ENCODE assay signal across 21 cellular contexts in the genomic region with DNA sequence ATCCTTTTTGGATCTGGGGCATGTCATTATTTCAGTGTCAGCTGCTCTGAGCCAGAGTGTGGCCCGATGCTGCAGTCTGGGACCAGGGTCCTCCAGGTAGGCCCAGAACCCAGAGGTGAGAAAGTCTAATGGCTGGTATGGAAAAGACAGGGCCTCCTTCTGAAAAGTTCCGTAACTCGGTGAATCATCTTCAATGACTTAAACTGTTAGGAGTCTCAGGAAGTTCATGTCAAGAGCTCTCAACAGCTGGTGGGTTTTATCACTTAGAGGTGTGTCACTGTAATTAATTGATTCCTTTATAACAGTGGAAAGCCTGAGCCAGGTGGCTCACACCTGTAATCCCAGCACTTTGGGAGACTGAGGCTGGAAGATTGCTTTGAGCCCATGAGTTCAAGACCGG. TPM values are rescaled to one million over a fixed set of nuclear protein-coding genes. Genes with fewer than 3 reads are reported as not detected.
DNase-seq lines count a peak whose midpoint lies in the region; ATAC-seq, FAIRE-seq and TF ChIP-seq lines count a peak whose summit lies in the region.
"Had no signal": no experiment of that assay in that cellular context is flagged by ENCODE, and none has a peak within 500 bp of the region (broad histone marks: within the 10 kb centered on the region; RNA-seq: fewer than 3 reads in every experiment).

No MANE protein-coding gene starts in this region.

- no peak overlapping the region for H2BK5ac ChIP-seq in IMR-90 (ENCODE audit: low read depth, low read length, poor library complexity, severe bottlenecking)
- no peak overlapping the region for H2BK5ac ChIP-seq in trophoblast cell (ENCODE audit: low read depth, low read length, poor library complexity)

- no peak overlapping the region for H3K56ac ChIP-seq in IMR-90 (ENCODE audit: extremely low read depth, insufficient read depth, low read length)

- no peak for TF ChIP-seq RAD21 in IMR-90 (IDR thresholded peaks at IDR 0.05; ENCODE audit: low read length)

- H2AK5ac ChIP-seq in IMR-90 (ENCODE audit: low read depth, low read length) (no peak overlapping the region), trophoblast cell (ENCODE audit: low read length) (no peak overlapping the region)

- no peak overlapping the region for H4K5ac ChIP-seq in IMR-90 (ENCODE audit: low read depth, low read length)

- no peak overlapping the region for H3K27ac Mint-ChIP-seq in astrocyte (ENCODE audit: unreplicated experiment)
- no peak overlapping the region for H3K27ac Mint-ChIP-seq in activated T-cell treated with anti-CD3 and anti-CD28 coated beads, Interleukin-2, amount 50 U/mL, for 24 hours

- peaks cover 10% of the 10 kb centered on the region for H3K4me1 Mint-ChIP-seq in astrocyte (ENCODE audit: low read depth, unreplicated experiment)
- H3K4me1 Mint-ChIP-seq in activated T-cell treated with anti-CD3 and anti-CD28 coated beads, Interleukin-2, amount 50 U/mL, for 24 hours (ENCODE audit: low read depth): peaks cover 11% of the 10 kb centered on the region

- H3K4me2 ChIP-seq in IMR-90 (ENCODE audit: low read depth, low read length) (no peak overlapping the region), astrocyte (ENCODE audit: low read length) (no peak overlapping the region), trophoblast cell (ENCODE audit: low read length) (no peak overlapping the region)

- TF ChIP-seq CTCF in IMR-90 (conservative IDR thresholded peaks at IDR 0.05; ENCODE audit: low read depth, low read length) (no peak), astrocyte (IDR thresholded peaks at IDR 0.05; ENCODE audit: insufficient read depth, low read depth, low read length) (no peak), fibroblast of mammary gland (conservative IDR thresholded peaks at IDR 0.05; ENCODE audit: control insufficient read depth, insufficient read depth, low read depth, low read length) (no peak), WERI-Rb-1 (IDR thresholded peaks at IDR 0.05; ENCODE audit: low read depth, low read length) (no peak)

- WGBS in IMR-90 (ENCODE audit: extremely low coverage in 2 of 2, insufficient read length in 1 of 2), 2 experiments: 80% methylated on average over 1 of the region's 4 CpGs; no CpG with 5 or more reads in 1 of the 2 experiments
- no CpG with 5 or more reads among the region's 4 CpGs for WGBS in trophoblast cell (ENCODE audit: extremely low coverage, insufficient coverage, insufficient read length)

- 0 out of 4 replicates have a peak overlapping the region, but pooled peaks of 1 of the 2 experiments have one; percentile 40 for H4K8ac ChIP-seq in IMR-90 (ENCODE audit: low read depth in 2 of 2, low read length in 2 of 2)
- no peak overlapping the region for H4K8ac ChIP-seq in trophoblast cell (ENCODE audit: low read depth, low read length)

- no peak overlapping the region for H2AK9ac ChIP-seq in IMR-90 (replicated peaks; ENCODE audit: low read depth, low read length, poor library complexity)

- peak overlapping the region; percentile 70; the same call in 1 of the 2 replicates for H2BK20ac ChIP-seq in IMR-90 (ENCODE audit: low read depth, low read length)

- H2BK120ac ChIP-seq in IMR-90 (ENCODE audit: low read depth, low read length) (peak overlapping the region; percentile 62; the same call in 1 of the 2 replicates), trophoblast cell (ENCODE audit: insufficient read depth, low read length, poor library complexity) (no peak overlapping the region)

- H3K79me2 ChIP-seq in astrocyte (ENCODE audit: insufficient read depth, low read length) (no peaks in the 10 kb centered on the region), trophoblast cell (ENCODE audit: control insufficient read depth, insufficient read depth, low read length, poor library complexity) (no peaks in the 10 kb centered on the region)

- H3K4me3 ChIP-seq in IMR-90 (ENCODE audit: insufficient read depth, low read depth, low read length) (no peak overlapping the region), astrocyte (ENCODE audit: insufficient read depth, low read depth, low read length) (no peak overlapping the region), fibroblast of mammary gland (ENCODE audit: control insufficient read depth, low read depth, low read length) (no peak overlapping the region), trophoblast cell (ENCODE audit: low read depth, low read length) (no peak overlapping the region), WERI-Rb-1 (ENCODE audit: low read depth, low read length) (no peak overlapping the region)

- H2BK12ac ChIP-seq in trophoblast cell (ENCODE audit: low read length): no peak overlapping the region

- H3K4me3 Mint-ChIP-seq in astrocyte (ENCODE audit: unreplicated experiment): no peak overlapping the region
- H3K4me3 Mint-ChIP-seq in activated T-cell treated with anti-CD3 and anti-CD28 coated beads, Interleukin-2, amount 50 U/mL, for 24 hours: no peak overlapping the region
- H3K4me3 Mint-ChIP-seq: CD14-positive monocyte had no signal

- peak; percentile 57 for DNase-seq in IMR-90
- peak; percentile 37 for DNase-seq in astrocyte (ENCODE audit: low read depth)
- DNase-seq in fibroblast of mammary gland (ENCODE audit: low read depth): peak; percentile 29
- peak; percentile 35 to 78 for DNase-seq in trophoblast cell
- no peak for DNase-seq in activated T-cell treated with anti-CD3 and anti-CD28 coated beads, Interleukin-2, amount 50 U/mL, for 1 hour
- no peak for DNase-seq in activated T-cell treated with anti-CD3 and anti-CD28 coated beads, Interleukin-2, amount 50 U/mL, for 24 hours
- DNase-seq in NCI-H2107 treated with DMSO at 0.1 percent for 48 hours (lab: John Stamatoyannopoulos, UW; ENCODE audit: unreplicated experiment): no peak
- no peak for DNase-seq in WERI-Rb-1
- DNase-seq: ACHN, AML-193, DMS79 treated with DMSO at 0.1 percent for 48 hours, GDM1, H7, NCI-H1105, NCI-H1694, NCI-H510A treated with DMSO at 0.1 percent for 48 hours, NCI-H774, Right ventricle myocardium superior had no signal

- in situ Hi-C loops in IMR-90 (cut with MboI; ENCODE audit: low sequenced_read_pairs): loop anchor here (25.0 kb wide), 1 partner anchor 334 kb away; no protein-coding TSS in a partner anchor

- CTCF ChIA-PET in IMR-90 (lab: Yijun Ruan, JAX): interaction anchor here (1.0 to 1.8 kb wide), 2 partner anchors 75 to 91 kb away, joined by 5 read pairs; no protein-coding TSS in a partner anchor

- H3K9me3 ChIP-seq in IMR-90 (ENCODE audit: control insufficient read depth, insufficient read depth, low read length) (no peaks in the 10 kb centered on the region), astrocyte (ENCODE audit: insufficient read depth, low read depth, low read length) (no peaks in the 10 kb centered on the region), trophoblast cell (ENCODE audit: insufficient read depth, low read depth, low read length) (no peaks in the 10 kb centered on the region), WERI-Rb-1 (ENCODE audit: severe bottlenecking) (no peaks in the 10 kb centered on the region)

- H4K20me1 ChIP-seq in IMR-90 (ENCODE audit: insufficient read depth, low read length) (no peaks in the 10 kb centered on the region), astrocyte (ENCODE audit: insufficient read depth, low read length) (no peaks in the 10 kb centered on the region)

- H3K4me1 ChIP-seq in IMR-90 (ENCODE audit: control insufficient read depth, insufficient read depth, low read length): peaks cover 10% of the 10 kb centered on the region
- peaks cover 9% of the 10 kb centered on the region for H3K4me1 ChIP-seq in astrocyte (ENCODE audit: insufficient read depth, low read length)
- peaks cover 0 to 8% of the 10 kb centered on the region in 2 experiments for H3K4me1 ChIP-seq in trophoblast cell (ENCODE audit: control insufficient read depth in 1 of 2, insufficient read depth in 2 of 2, low read length in 2 of 2)

- H3K23ac ChIP-seq in IMR-90 (ENCODE audit: low read depth, low read length): no peak overlapping the region
- H3K23ac ChIP-seq in trophoblast cell (ENCODE audit: low read length): no peak overlapping the region

- dilution Hi-C loops in IMR-90 (cut with HindIII; ENCODE audit: low sequenced_read_pairs, unreplicated experiment): loop anchor here (10.0 kb wide), 1 partner anchor 92 kb away; no protein-coding TSS in a partner anchor

- TF ChIP-seq POLR2A in IMR-90 (IDR thresholded peaks at IDR 0.05; ENCODE audit: low read depth, low read length): no peak

- H2AFZ ChIP-seq in IMR-90 (replicated peaks; ENCODE audit: low read length, poor library complexity) (no peak overlapping the region), astrocyte (ENCODE audit: low read depth, low read length) (no peak overlapping the region), trophoblast cell (ENCODE audit: insufficient read depth, low read length, poor library complexity) (no peak overlapping the region)

- H3K9ac ChIP-seq in IMR-90 (ENCODE audit: low read depth, low read length) (no peak overlapping the region), astrocyte (ENCODE audit: low read length) (no peak overlapping the region), trophoblast cell (ENCODE audit: low read length) (no peak overlapping the region)

- no peak for FAIRE-seq in astrocyte (lab: Jason Lieb, UNC)
- FAIRE-seq: RCC 7860 had no signal

- peaks cover 7% of the 10 kb centered on the region for H3K9me1 ChIP-seq in IMR-90 (ENCODE audit: insufficient read depth, low read length)

- no peak overlapping the region for H3K18ac ChIP-seq in IMR-90 (ENCODE audit: low read depth, low read length)
- no peak overlapping the region for H3K18ac ChIP-seq in trophoblast cell (ENCODE audit: low read length)

- peak overlapping the region; percentile 33; the same call in 1 of the 2 replicates for H3K14ac ChIP-seq in IMR-90 (replicated peaks; ENCODE audit: low read depth, low read length)
- no peak overlapping the region for H3K14ac ChIP-seq in trophoblast cell (ENCODE audit: low read length)

- peaks cover 0 to 8% of the 10 kb centered on the region in 2 experiments; a peak in 1 of 4 replicates for H3K79me1 ChIP-seq in IMR-90 (ENCODE audit: low read depth in 1 of 2, low read length in 2 of 2)
- H3K79me1 ChIP-seq in trophoblast cell (ENCODE audit: low read length): no peaks in the 10 kb centered on the region

- BruUV-seq in IMR-90 (replicated peaks; lab: Mats Ljungman, UMichigan): no TSS peak

- POLR2A ChIA-PET in IMR-90 (lab: Charles Lee; ENCODE audit: unreplicated experiment): no interaction called here

- H3K27ac ChIP-seq in IMR-90 (ENCODE audit: insufficient read depth, low read length) (no peak overlapping the region), astrocyte (ENCODE audit: low read depth, low read length) (no peak overlapping the region), trophoblast cell (ENCODE audit: low read depth, low read length) (no peak overlapping the region), WERI-Rb-1 (no peak overlapping the region)
- H3K27ac ChIP-seq: HL-60 had no signal

- H3K27me3 Mint-ChIP-seq in astrocyte (ENCODE audit: low read depth, unreplicated experiment): peaks cover 6% of the 10 kb centered on the region
- H3K27me3 Mint-ChIP-seq in activated T-cell treated with anti-CD3 and anti-CD28 coated beads, Interleukin-2, amount 50 U/mL, for 24 hours: peaks cover 14% of the 10 kb centered on the region

- H3K4ac ChIP-seq in IMR-90 (ENCODE audit: low read depth, low read length): no peak overlapping the region
- H3K4ac ChIP-seq in trophoblast cell (ENCODE audit: low read depth, low read length): no peak overlapping the region

- intact Hi-C loops in IMR-90 (cut with micrococcal nuclease): no loop called here

- no peaks in the 10 kb centered on the region for H3K9me3 Mint-ChIP-seq in astrocyte (ENCODE audit: unreplicated experiment)
- no peaks in the 10 kb centered on the region for H3K9me3 Mint-ChIP-seq in activated T-cell treated with anti-CD3 and anti-CD28 coated beads, Interleukin-2, amount 50 U/mL, for 24 hours

- no peak overlapping the region for H4K91ac ChIP-seq in IMR-90 (ENCODE audit: insufficient read depth, low read depth, low read length)
- no peak overlapping the region for H4K91ac ChIP-seq in trophoblast cell (ENCODE audit: low read depth, low read length)

- H4K12ac ChIP-seq in trophoblast cell (ENCODE audit: low read depth, low read length): no peak overlapping the region

- H3K36me3 ChIP-seq in IMR-90 (ENCODE audit: control insufficient read depth, insufficient read depth, low read length): no peaks in the 10 kb centered on the region
- H3K36me3 ChIP-seq in astrocyte (ENCODE audit: insufficient read depth, low read length): no peaks in the 10 kb centered on the region
- no peaks in the 10 kb centered on the region for H3K36me3 ChIP-seq in trophoblast cell (ENCODE audit: control insufficient read depth in 1 of 2, insufficient read depth in 2 of 2, low read length in 2 of 2)
- H3K36me3 ChIP-seq in WERI-Rb-1: no peaks in the 10 kb centered on the region

- ATAC-seq in IMR-90 (ENCODE audit: low read depth): no peak

- H3K36me3 Mint-ChIP-seq in astrocyte (ENCODE audit: low read depth, unreplicated experiment): peaks cover 3% of the 10 kb centered on the region
- H3K36me3 Mint-ChIP-seq in activated T-cell treated with anti-CD3 and anti-CD28 coated beads, Interleukin-2, amount 50 U/mL, for 24 hours (ENCODE audit: low read depth): no peaks in the 10 kb centered on the region
- H3K36me3 Mint-ChIP-seq: CD14-positive monocyte had no signal

- H3K27me3 ChIP-seq in IMR-90 (ENCODE audit: control insufficient read depth, insufficient read depth, low read length): no peaks in the 10 kb centered on the region
- H3K27me3 ChIP-seq in astrocyte (ENCODE audit: insufficient read depth, low read length): no peaks in the 10 kb centered on the region
- no peaks in the 10 kb centered on the region for H3K27me3 ChIP-seq in trophoblast cell (ENCODE audit: insufficient read depth, low read length)
- H3K27me3 ChIP-seq in WERI-Rb-1 (ENCODE audit: insufficient read depth, low read depth, severe bottlenecking): no peaks in the 10 kb centered on the region

- no peak overlapping the region; the same call in 2 of the 3 replicates for H2BK15ac ChIP-seq in IMR-90 (ENCODE audit: low read depth, low read length)

RNA-seq across cellular contexts. Expression of a gene that starts 28.5 kb away (rescaled TPM):
- total RNA-seq in IMR-90 (2012; rRNA removed) (32.4 and 40.3 TPM in 2 replicates), astrocyte (16.3 and 18.0 TPM in 2 replicates)
- 27.9 and 35.9 TPM in 2 replicates for polyA plus RNA-seq in IMR-90 (2012; rRNA removed)
- polyA plus RNA-seq in IMR-90 (2012; cell fraction: cytosol; rRNA removed): 6.7 and 13.5 TPM in 2 replicates
- polyA plus RNA-seq in IMR-90 (2012; cell fraction: nucleus; rRNA removed; ENCODE audit: low replicate concordance): 26.0 and 126 TPM in 2 replicates
- 16.1 and 17.6 TPM in 2 replicates for polyA plus RNA-seq in trophoblast cell (2013)

Comparison
In these comparisons a context has a peak if more than half of its experiments do, and no peak if none do; other contexts are left out.
1. DNase-seq: peak in IMR-90 (single experiment), astrocyte (single experiment), fibroblast of mammary gland (single experiment) and trophoblast cell (2 of 2); none in activated T-cell treated with anti-CD3 and anti-CD28 coated beads, Interleukin-2, amount 50 U/mL, for 1 hour (single experiment), activated T-cell treated with anti-CD3 and anti-CD28 coated beads, Interleukin-2, amount 50 U/mL, for 24 hours (single experiment), NCI-H2107 treated with DMSO at 0.1 percent for 48 hours (single experiment) and WERI-Rb-1 (single experiment).